In genomic region chr3:47475570-47476329, GRCh38 we compare ENCODE assay signal across 1 cellular context.
TF ChIP-seq lines count a peak whose summit lies in the region.

Gene SCAP (minus strand): TSS chr3:47475941. CDS start chr3:47442993, 32,948 bp downstream.

TF ChIP-seq in GM12878, 131 proteins besides CTCF, POLR2A, EP300 and RAD21 (continued from another document and continues in another):
- TF ChIP-seq ZBTB33 (IDR thresholded peaks at IDR 0.05) (peak; percentile 74; the same call in 1 of the 2 replicates), MLLT1 (IDR thresholded peaks at IDR 0.05) (peak; percentile 97), TBL1XR1 (IDR thresholded peaks at IDR 0.05; ENCODE audit: low read depth, low read length) (peak; percentile 99), PAX5 (IDR thresholded peaks at IDR 0.05; ENCODE audit: borderline replicate concordance, low read depth, low read length) (0 out of 2 replicates have a peak, but pooled peaks have one; percentile 19), MYB (IDR thresholded peaks at IDR 0.05; ENCODE audit: borderline replicate concordance, low read depth, low read length) (no peak), TARDBP (IDR thresholded peaks at IDR 0.05; ENCODE audit: borderline replicate concordance) (peak; percentile 28; the same call in 1 of the 2 replicates), ESRRA (IDR thresholded peaks at IDR 0.05; ENCODE audit: low read length) (peak; percentile 44; the same call in 1 of the 2 replicates), YBX1 (IDR thresholded peaks at IDR 0.05) (no peak), KAT2A (conservative IDR thresholded peaks at IDR 0.05; ENCODE audit: control insufficient read depth, low read depth, low read length) (no peak), SUPT20H (IDR thresholded peaks at IDR 0.05; ENCODE audit: borderline replicate concordance, control insufficient read depth, low read depth, low read length) (no peak), E2F4 (IDR thresholded peaks at IDR 0.05; ENCODE audit: low read depth, low read length) (no peak), SMAD1 (IDR thresholded peaks at IDR 0.05; ENCODE audit: low read depth, partially characterized antibody) (no peak), RUNX3 (IDR thresholded peaks at IDR 0.05; ENCODE audit: low read length) (no peak; the same call in 1 of the 2 replicates), NR2C1 (IDR thresholded peaks at IDR 0.05) (peak; percentile 100), ZNF687 (IDR thresholded peaks at IDR 0.05) (peak; percentile 98), POU2F2 (IDR thresholded peaks at IDR 0.05; ENCODE audit: borderline replicate concordance, low read depth, low read length) (no peak), ZNF622 (IDR thresholded peaks at IDR 0.05) (no peak), RAD51 (IDR thresholded peaks at IDR 0.05) (no peak), CHD2 (IDR thresholded peaks at IDR 0.05; ENCODE audit: borderline replicate concordance, low read depth, low read length) (peak; percentile 82), SPI1 (IDR thresholded peaks at IDR 0.05; ENCODE audit: borderline replicate concordance, insufficient read depth, low read depth, low read length) (no peak), FOS (IDR thresholded peaks at IDR 0.05; ENCODE audit: borderline replicate concordance, extremely low read depth, insufficient read length) (no peak), NR2C2 (IDR thresholded peaks at IDR 0.05; ENCODE audit: borderline replicate concordance, control insufficient read depth, insufficient read length, low read depth) (peak; percentile 74), LARP7 (IDR thresholded peaks at IDR 0.05) (peak; percentile 91; the same call in 1 of the 2 replicates), TCF3 (IDR thresholded peaks at IDR 0.05; ENCODE audit: borderline replicate concordance, insufficient read depth, low read depth, low read length) (0 out of 2 replicates have a peak, but pooled peaks have one; percentile 44), BACH1 (IDR thresholded peaks at IDR 0.05; ENCODE audit: borderline replicate concordance) (peak; percentile 92), BCLAF1 (IDR thresholded peaks at IDR 0.05) (peak; percentile 66; the same call in 1 of the 2 replicates), ZSCAN29 (IDR thresholded peaks at IDR 0.05) (peak; percentile 45; the same call in 1 of the 2 replicates), SP1 (IDR thresholded peaks at IDR 0.05; ENCODE audit: low read depth, low read length) (no peak), MTA2 (IDR thresholded peaks at IDR 0.05; ENCODE audit: low read depth) (peak; percentile 88), HDAC6 (IDR thresholded peaks at IDR 0.05; ENCODE audit: unreplicated experiment) (no peak), STAT1 (conservative IDR thresholded peaks at IDR 0.05) (no peak), ZBED1 (IDR thresholded peaks at IDR 0.05; ENCODE audit: borderline replicate concordance) (no peak), DPF2 (IDR thresholded peaks at IDR 0.05) (peak; percentile 92), RELA (IDR thresholded peaks at IDR 0.05; ENCODE audit: borderline replicate concordance, partially characterized antibody) (peak; percentile 35), RB1 (IDR thresholded peaks at IDR 0.05; ENCODE audit: borderline replicate concordance) (peak; percentile 70; the same call in 1 of the 2 replicates), GATAD2B (conservative IDR thresholded peaks at IDR 0.05; ENCODE audit: low read depth) (peak; percentile 99), ZNF274 (IDR thresholded peaks at IDR 0.05; ENCODE audit: insufficient read depth, insufficient read length) (no peak), HDGF (IDR thresholded peaks at IDR 0.05) (peak; percentile 50; the same call in 1 of the 2 replicates), ZNF217 (IDR thresholded peaks at IDR 0.05) (peak; percentile 47; the same call in 1 of the 2 replicates), ATF7 (IDR thresholded peaks at IDR 0.05; ENCODE audit: low read depth) (no peak), NRF1 (conservative IDR thresholded peaks at IDR 0.05; ENCODE audit: low read depth, low read length) (peak; percentile 61), GABPA (IDR thresholded peaks at IDR 0.05; ENCODE audit: low read depth) (no peak), BHLHE40 (IDR thresholded peaks at IDR 0.05; ENCODE audit: borderline replicate concordance in 1 of 2, low read depth in 2 of 2, low read length in 1 of 2) (peak; percentile 100), MYC (IDR thresholded peaks at IDR 0.05; ENCODE audit: insufficient read depth, insufficient read length, insufficient replicate concordance, low read length, severe bottlenecking) (peak; percentile 82), KDM1A (IDR thresholded peaks at IDR 0.05; ENCODE audit: borderline replicate concordance) (no peak)
- TF ChIP-seq, protein P1, sequence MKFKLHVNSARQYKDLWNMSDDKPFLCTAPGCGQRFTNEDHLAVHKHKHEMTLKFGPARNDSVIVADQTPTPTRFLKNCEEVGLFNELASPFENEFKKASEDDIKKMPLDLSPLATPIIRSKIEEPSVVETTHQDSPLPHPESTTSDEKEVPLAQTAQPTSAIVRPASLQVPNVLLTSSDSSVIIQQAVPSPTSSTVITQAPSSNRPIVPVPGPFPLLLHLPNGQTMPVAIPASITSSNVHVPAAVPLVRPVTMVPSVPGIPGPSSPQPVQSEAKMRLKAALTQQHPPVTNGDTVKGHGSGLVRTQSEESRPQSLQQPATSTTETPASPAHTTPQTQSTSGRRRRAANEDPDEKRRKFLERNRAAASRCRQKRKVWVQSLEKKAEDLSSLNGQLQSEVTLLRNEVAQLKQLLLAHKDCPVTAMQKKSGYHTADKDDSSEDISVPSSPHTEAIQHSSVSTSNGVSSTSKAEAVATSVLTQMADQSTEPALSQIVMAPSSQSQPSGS (IDR thresholded peaks at IDR 0.05; ENCODE audit: low read length), result no peak
- TF ChIP-seq, protein P2, sequence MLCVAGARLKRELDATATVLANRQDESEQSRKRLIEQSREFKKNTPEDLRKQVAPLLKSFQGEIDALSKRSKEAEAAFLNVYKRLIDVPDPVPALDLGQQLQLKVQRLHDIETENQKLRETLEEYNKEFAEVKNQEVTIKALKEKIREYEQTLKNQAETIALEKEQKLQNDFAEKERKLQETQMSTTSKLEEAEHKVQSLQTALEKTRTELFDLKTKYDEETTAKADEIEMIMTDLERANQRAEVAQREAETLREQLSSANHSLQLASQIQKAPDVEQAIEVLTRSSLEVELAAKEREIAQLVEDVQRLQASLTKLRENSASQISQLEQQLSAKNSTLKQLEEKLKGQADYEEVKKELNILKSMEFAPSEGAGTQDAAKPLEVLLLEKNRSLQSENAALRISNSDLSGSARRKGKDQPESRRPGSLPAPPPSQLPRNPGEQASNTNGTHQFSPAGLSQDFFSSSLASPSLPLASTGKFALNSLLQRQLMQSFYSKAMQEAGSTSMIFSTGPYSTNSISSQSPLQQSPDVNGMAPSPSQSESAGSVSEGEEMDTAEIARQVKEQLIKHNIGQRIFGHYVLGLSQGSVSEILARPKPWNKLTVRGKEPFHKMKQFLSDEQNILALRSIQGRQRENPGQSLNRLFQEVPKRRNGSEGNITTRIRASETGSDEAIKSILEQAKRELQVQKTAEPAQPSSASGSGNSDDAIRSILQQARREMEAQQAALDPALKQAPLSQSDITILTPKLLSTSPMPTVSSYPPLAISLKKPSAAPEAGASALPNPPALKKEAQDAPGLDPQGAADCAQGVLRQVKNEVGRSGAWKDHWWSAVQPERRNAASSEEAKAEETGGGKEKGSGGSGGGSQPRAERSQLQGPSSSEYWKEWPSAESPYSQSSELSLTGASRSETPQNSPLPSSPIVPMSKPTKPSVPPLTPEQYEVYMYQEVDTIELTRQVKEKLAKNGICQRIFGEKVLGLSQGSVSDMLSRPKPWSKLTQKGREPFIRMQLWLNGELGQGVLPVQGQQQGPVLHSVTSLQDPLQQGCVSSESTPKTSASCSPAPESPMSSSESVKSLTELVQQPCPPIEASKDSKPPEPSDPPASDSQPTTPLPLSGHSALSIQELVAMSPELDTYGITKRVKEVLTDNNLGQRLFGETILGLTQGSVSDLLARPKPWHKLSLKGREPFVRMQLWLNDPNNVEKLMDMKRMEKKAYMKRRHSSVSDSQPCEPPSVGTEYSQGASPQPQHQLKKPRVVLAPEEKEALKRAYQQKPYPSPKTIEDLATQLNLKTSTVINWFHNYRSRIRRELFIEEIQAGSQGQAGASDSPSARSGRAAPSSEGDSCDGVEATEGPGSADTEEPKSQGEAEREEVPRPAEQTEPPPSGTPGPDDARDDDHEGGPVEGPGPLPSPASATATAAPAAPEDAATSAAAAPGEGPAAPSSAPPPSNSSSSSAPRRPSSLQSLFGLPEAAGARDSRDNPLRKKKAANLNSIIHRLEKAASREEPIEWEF (IDR thresholded peaks at IDR 0.05; ENCODE audit: insufficient replicate concordance, low read depth, low read length), result no peak
